Comparison of ENCODE assay signal across 33 cellular contexts in the genomic region with DNA sequence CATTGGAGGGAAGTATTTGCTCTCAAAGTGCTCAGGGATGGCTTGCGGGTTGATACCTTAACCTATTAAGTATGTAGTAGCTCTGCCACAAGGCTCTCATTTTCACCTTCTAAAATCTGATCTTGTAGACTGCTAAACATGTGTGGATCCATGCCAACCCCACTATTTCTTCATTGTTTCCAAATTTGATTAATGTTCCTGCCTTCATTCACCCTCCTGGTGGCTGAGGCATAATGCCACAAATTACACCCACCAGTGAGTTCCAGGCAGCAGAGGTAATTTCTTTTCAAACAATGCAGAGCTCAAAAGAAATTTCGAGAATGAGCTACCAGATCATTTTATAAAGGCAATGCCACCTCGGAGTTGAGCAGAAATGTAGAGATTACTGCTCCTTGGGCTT.
"Had no signal": no experiment of that assay in that cellular context is flagged by ENCODE, and none has a peak within 500 bp of the region (broad histone marks: within the 10 kb centered on the region; RNA-seq: fewer than 3 reads in every experiment).

No MANE protein-coding gene starts in this region.

- H3K36me3 Mint-ChIP-seq: activated naive CD8-positive, alpha-beta T cell had no signal

- H3K27ac ChIP-seq: brain microvascular endothelial cell, coronary artery, dorsolateral prefrontal cortex, foreskin keratinocyte, gastrocnemius medialis, heart left ventricle, WERI-Rb-1 had no signal

- ATAC-seq: activated CD4-positive, CD25-positive, alpha-beta regulatory T cell treated with anti-CD3 and anti-CD28 coated beads, Interleukin-2, amount 50 U/mL, for 24 hours; activated CD8-positive, alpha-beta T cell treated with anti-CD3 and anti-CD28 coated beads for 36 hours; activated T-cell treated with anti-CD3 and anti-CD28 coated beads, Interleukin-2, amount 50 U/mL, for 4 hours; activated T-helper 17 cell treated with anti-CD3 and anti-CD28 coated beads, Interleukin-2, amount 50 U/mL, for 72 hours; esophagus mucosa; foreskin keratinocyte; gastrocnemius medialis; heart left ventricle; T-helper 17 cell had no signal

- H3K4me3 ChIP-seq: coronary artery, dorsolateral prefrontal cortex, gastrocnemius medialis, heart left ventricle had no signal

- H3K27me3 ChIP-seq: brain microvascular endothelial cell, foreskin keratinocyte, gastrocnemius medialis, heart left ventricle had no signal

- H3K27me3 Mint-ChIP-seq: activated B cell treated with CpG ODN at 0.5 μM for 24 hours; activated CD8-positive, alpha-beta T cell treated with anti-CD3 and anti-CD28 coated beads for 36 hours; activated naive CD8-positive, alpha-beta T cell; activated T-helper 17 cell treated with anti-CD3 and anti-CD28 coated beads, Interleukin-2, amount 50 U/mL, for 72 hours; central memory CD8-positive, alpha-beta T cell; dendritic cell treated with granulocyte-macrophage colony-stimulating factor and Interleukin-4, amounts not matched to agents 40 ng/mL and 50 ng/mL, for 4 days had no signal

- H3K4me1 ChIP-seq: foreskin keratinocyte, gastrocnemius medialis had no signal

- H3K9me3 ChIP-seq: gastrocnemius medialis, heart left ventricle had no signal

- H3K36me3 ChIP-seq: brain microvascular endothelial cell, gastrocnemius medialis, heart left ventricle, WERI-Rb-1 had no signal

- H3K4me3 Mint-ChIP-seq: activated B cell treated with CpG ODN at 0.5 μM for 24 hours; activated CD8-positive, alpha-beta T cell treated with anti-CD3 and anti-CD28 coated beads for 36 hours; activated naive CD8-positive, alpha-beta T cell; activated T-cell treated with anti-CD3 and anti-CD28 coated beads, Interleukin-2, amount 50 U/mL, for 4 hours; activated T-helper 17 cell treated with anti-CD3 and anti-CD28 coated beads, Interleukin-2, amount 50 U/mL, for 72 hours; central memory CD8-positive, alpha-beta T cell; dendritic cell treated with granulocyte-macrophage colony-stimulating factor and Interleukin-4, amounts not matched to agents 40 ng/mL and 50 ng/mL, for 4 days; endodermal cell; T-helper 17 cell; T-helper 2 cell treated with Interferon-gamma antibody and Interleukin-4, amounts not matched to agents 5 μg/mL and 100 μg/mL, for 36 hours had no signal

- H3K9me3 Mint-ChIP-seq: activated CD8-positive, alpha-beta T cell treated with anti-CD3 and anti-CD28 coated beads for 36 hours; activated T-cell treated with anti-CD3 and anti-CD28 coated beads, Interleukin-2, amount 50 U/mL, for 4 hours; activated T-helper 17 cell treated with anti-CD3 and anti-CD28 coated beads, Interleukin-2, amount 50 U/mL, for 72 hours; central memory CD8-positive, alpha-beta T cell; endodermal cell; T-helper 2 cell treated with Interferon-gamma antibody and Interleukin-4, amounts not matched to agents 5 μg/mL and 100 μg/mL, for 36 hours had no signal

- FAIRE-seq: bronchial epithelial cell had no signal

- H3K27ac Mint-ChIP-seq: activated B cell treated with CpG ODN at 0.5 μM for 24 hours; activated CD8-positive, alpha-beta T cell treated with anti-CD3 and anti-CD28 coated beads for 36 hours; activated naive CD8-positive, alpha-beta T cell; activated T-helper 17 cell treated with anti-CD3 and anti-CD28 coated beads, Interleukin-2, amount 50 U/mL, for 72 hours; dendritic cell treated with granulocyte-macrophage colony-stimulating factor and Interleukin-4, amounts not matched to agents 40 ng/mL and 50 ng/mL, for 4 days; endodermal cell; T-helper 17 cell; T-helper 2 cell treated with Interferon-gamma antibody and Interleukin-4, amounts not matched to agents 5 μg/mL and 100 μg/mL, for 36 hours had no signal

- DNase-seq: activated B cell treated with CpG ODN at 0.5 μM for 24 hours; activated CD4-positive, alpha-beta T cell treated with anti-CD3 and anti-CD28 coated beads for 48 hours; activated CD4-positive, alpha-beta T cell treated with anti-CD3 and anti-CD28 coated beads, Interleukin-2, amount 50 U/mL, for 1 hour; activated CD4-positive, alpha-beta T cell treated with anti-CD3 and anti-CD28 coated beads, Interleukin-2, amount 50 U/mL, for 48 hours; activated CD8-positive, alpha-beta memory T cell treated with anti-CD3 and anti-CD28 coated beads for 24 hours; activated CD8-positive, alpha-beta T cell treated with anti-CD3 and anti-CD28 coated beads for 36 hours; activated effector memory CD4-positive, alpha-beta T cell treated with Interleukin-2 at 50 U/mL for 16 hours; activated gamma-delta T cell treated with Interleukin-2 at 50 U/mL for 16 hours; activated naive CD4-positive, alpha-beta T cell treated with anti-CD3 and anti-CD28 coated beads, Interleukin-2, amount 50 U/mL, for 16 hours; activated naive CD4-positive, alpha-beta T cell treated with Interleukin-2 at 50 U/mL for 16 hours; activated T-cell treated with anti-CD3 and anti-CD28 coated beads, Interleukin-2, amount 50 U/mL, for 4 hours; amniotic stem cell; anterior cingulate cortex; brain microvascular endothelial cell; dorsolateral prefrontal cortex; effector memory CD4-positive, alpha-beta T cell; endodermal cell; foreskin keratinocyte; gastrocnemius medialis; glutamatergic neuron; heart left ventricle; T-helper 17 cell; T1000; WERI-Rb-1 had no signal

- H3K4me1 Mint-ChIP-seq: central memory CD8-positive, alpha-beta T cell had no signal
